In the genomic region with DNA sequence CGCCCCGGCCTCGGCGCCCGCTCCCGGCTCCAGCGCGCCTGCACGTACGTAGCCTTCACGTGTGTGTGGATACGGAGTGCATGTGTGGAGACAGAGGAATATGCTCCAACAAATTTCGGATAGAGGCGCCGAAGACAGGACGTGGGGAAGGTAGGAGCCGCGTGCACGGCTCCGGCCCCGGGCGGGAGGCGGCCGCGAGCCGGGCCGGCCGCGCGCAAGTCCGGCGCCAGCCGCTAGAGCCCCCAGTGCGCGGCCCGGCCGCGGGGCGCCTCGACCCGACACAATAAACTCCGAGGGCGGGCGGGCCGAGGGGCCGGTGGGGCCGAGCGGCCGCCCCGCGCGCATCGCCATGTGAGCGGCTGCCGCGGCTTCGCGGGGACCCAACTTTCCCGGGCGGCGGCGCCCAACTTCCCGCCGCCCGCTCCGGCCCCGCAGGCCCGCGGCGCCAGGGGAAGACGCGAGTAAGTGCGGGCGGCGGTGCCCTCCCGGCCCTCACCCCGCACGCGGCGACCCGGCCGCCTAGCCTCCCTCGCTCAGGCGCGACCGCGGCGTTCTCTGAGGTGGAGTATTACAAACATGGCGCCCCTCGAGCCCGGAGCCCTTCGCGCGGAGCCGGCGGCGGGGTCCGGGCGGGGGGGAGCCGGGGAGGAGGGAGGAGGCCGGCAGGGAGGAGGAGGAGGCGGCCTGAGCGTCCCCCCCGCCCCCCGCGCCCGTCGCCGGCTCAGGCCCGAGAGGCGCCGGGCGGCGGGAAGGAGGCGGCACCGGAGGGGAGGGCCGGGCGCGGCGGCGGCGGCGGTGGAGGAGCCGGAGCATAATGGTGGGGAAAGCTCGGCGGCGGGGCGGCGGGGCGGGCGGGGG, we compare ENCODE assay signal across 8 cellular contexts. TPM values are rescaled to one million over a fixed set of nuclear protein-coding genes. Genes with fewer than 3 reads are reported as not detected.
A peak's percentile ranks its signal among the peaks of the same experiment; 100 is the strongest.
DNase-seq lines count a peak whose midpoint lies in the region; ATAC-seq and TF ChIP-seq lines count a peak whose summit lies in the region.

A gene (plus strand): TSS at position 713 of the 858 bp plus-strand sequence. CDS start 44,558 bp downstream, outside the sequence.

- no peaks in the 10 kb centered on the region for H3K36me3 ChIP-seq in fibroblast of lung (ENCODE audit: control insufficient read depth, insufficient read depth, low read length)

- H3K27ac Mint-ChIP-seq in natural killer cell treated with Interleukin-12 subunit alpha and Interleukin-12 subunit beta and Interleukin-15 and Interleukin-18, amount 100 ng/mL, for 72 hours: peak within 1 kb of the TSS; percentile 73 to 87
- peak within 1 kb of the TSS; percentile 94 for H3K27ac Mint-ChIP-seq in stimulated activated naive CD8-positive, alpha-beta T cell treated with anti-CD3 and anti-CD28 coated beads, Interleukin-15, Interleukin-2, amounts not matched to agents 100 ng/mL and 50 ng/mL, for 24 hours

- H3K9me3 Mint-ChIP-seq in natural killer cell treated with Interleukin-12 subunit alpha and Interleukin-12 subunit beta and Interleukin-15 and Interleukin-18, amount 100 ng/mL, for 72 hours: no peaks in the 10 kb centered on the region
- no peaks in the 10 kb centered on the region for H3K9me3 Mint-ChIP-seq in stimulated activated naive CD8-positive, alpha-beta T cell treated with anti-CD3 and anti-CD28 coated beads, Interleukin-15, Interleukin-2, amounts not matched to agents 100 ng/mL and 50 ng/mL, for 24 hours

- peak within 1 kb of the TSS; percentile 99 for H3K4me2 ChIP-seq in fibroblast of lung (ENCODE audit: extremely low read depth, insufficient read depth, low read length)

- peak within 1 kb of the TSS; percentile 89 for H3K9ac ChIP-seq in fibroblast of lung (ENCODE audit: insufficient read depth, low read length)

- no peak for TF ChIP-seq CTCF in fibroblast of lung (conservative IDR thresholded peaks at IDR 0.05 in 1 of 2, IDR thresholded peaks at IDR 0.05 in 1 of 2; ENCODE audit: low read depth in 1 of 2, low read length in 2 of 2)

- H3K36me3 Mint-ChIP-seq in natural killer cell treated with Interleukin-12 subunit alpha and Interleukin-12 subunit beta and Interleukin-15 and Interleukin-18, amount 100 ng/mL, for 72 hours: no peaks in the 10 kb centered on the region
- no peaks in the 10 kb centered on the region for H3K36me3 Mint-ChIP-seq in stimulated activated naive CD8-positive, alpha-beta T cell treated with anti-CD3 and anti-CD28 coated beads, Interleukin-15, Interleukin-2, amounts not matched to agents 100 ng/mL and 50 ng/mL, for 24 hours (ENCODE audit: low read depth)

- peak within 1 kb of the TSS; percentile 87 for H3K4me3 Mint-ChIP-seq in natural killer cell treated with Interleukin-12 subunit alpha and Interleukin-12 subunit beta and Interleukin-15 and Interleukin-18, amount 100 ng/mL, for 72 hours
- peak within 1 kb of the TSS; percentile 91 for H3K4me3 Mint-ChIP-seq in stimulated activated naive CD8-positive, alpha-beta T cell treated with anti-CD3 and anti-CD28 coated beads, Interleukin-15, Interleukin-2, amounts not matched to agents 100 ng/mL and 50 ng/mL, for 24 hours

- H3K4me1 Mint-ChIP-seq in natural killer cell treated with Interleukin-12 subunit alpha and Interleukin-12 subunit beta and Interleukin-15 and Interleukin-18, amount 100 ng/mL, for 72 hours (ENCODE audit: low read depth in 2 of 2): peaks cover 22 to 26% of the 10 kb centered on the region in 2 donors
- H3K4me1 Mint-ChIP-seq in stimulated activated naive CD8-positive, alpha-beta T cell treated with anti-CD3 and anti-CD28 coated beads, Interleukin-15, Interleukin-2, amounts not matched to agents 100 ng/mL and 50 ng/mL, for 24 hours (ENCODE audit: low read depth): peaks cover 41% of the 10 kb centered on the region

- H3K4me1 ChIP-seq in fibroblast of lung (ENCODE audit: control insufficient read depth, extremely low read depth, insufficient read depth, low read length): peaks cover 21% of the 10 kb centered on the region

- H3K9me3 ChIP-seq in fibroblast of lung (ENCODE audit: control insufficient read depth, insufficient read depth, low read depth, low read length): no peaks in the 10 kb centered on the region

- H3K27ac ChIP-seq in fibroblast of lung (ENCODE audit: insufficient read depth, low read length): peak within 1 kb of the TSS; percentile 92

- ATAC-seq in HG02852 (IDR thresholded peaks at IDR 0.05; ENCODE audit: unreplicated experiment): peak; percentile 49
- ATAC-seq in natural killer cell treated with Interleukin-12 subunit alpha and Interleukin-12 subunit beta and Interleukin-15 and Interleukin-18, amount 100 ng/mL, for 72 hours: peak; percentile 78 to 83

- H3K79me2 ChIP-seq in fibroblast of lung (ENCODE audit: control insufficient read depth, insufficient read depth, low read length): peaks cover 46% of the 10 kb centered on the region

- H4K20me1 ChIP-seq in fibroblast of lung (ENCODE audit: control insufficient read depth, extremely low read depth, insufficient read depth, low read length): peaks cover 5% of the 10 kb centered on the region

- H3K27me3 ChIP-seq in fibroblast of lung (ENCODE audit: control insufficient read depth, insufficient read depth, low read length): no peaks in the 10 kb centered on the region

- H3K27me3 Mint-ChIP-seq in natural killer cell treated with Interleukin-12 subunit alpha and Interleukin-12 subunit beta and Interleukin-15 and Interleukin-18, amount 100 ng/mL, for 72 hours: no peaks in the 10 kb centered on the region
- H3K27me3 Mint-ChIP-seq in stimulated activated naive CD8-positive, alpha-beta T cell treated with anti-CD3 and anti-CD28 coated beads, Interleukin-15, Interleukin-2, amounts not matched to agents 100 ng/mL and 50 ng/mL, for 24 hours: no peaks in the 10 kb centered on the region

- peak; percentile 64 for DNase-seq in NCI-H82 (lab: John Stamatoyannopoulos, UW)
- no peak for DNase-seq in NCI-H82 treated with DMSO at 0.1 percent for 48 hours (lab: John Stamatoyannopoulos, UW; ENCODE audit: unreplicated experiment)
- DNase-seq in NOMO-1 treated with DMSO at 0.1 percent for 48 hours (lab: John Stamatoyannopoulos, UW; ENCODE audit: unreplicated experiment): peak; percentile 35
- peak; percentile 37 to 55 for DNase-seq in activated T-helper 1 cell treated with anti-CD3 and anti-CD28 coated beads, Interleukin-2, amount 50 U/mL, for 16 hours (ENCODE audit: low read depth in 1 of 2, low spot score in 1 of 2)
- DNase-seq in fibroblast of lung (ENCODE audit: low read depth in 2 of 2): peak; percentile 64 to 66
- peak; percentile 64 for DNase-seq in natural killer cell treated with Interleukin-12 subunit alpha and Interleukin-12 subunit beta and Interleukin-15 and Interleukin-18, amount 100 ng/mL, for 72 hours (ENCODE audit: low spot score)

- peak within 1 kb of the TSS; percentile 86 for H2AFZ ChIP-seq in fibroblast of lung (ENCODE audit: low read length)

- H3K4me3 ChIP-seq in fibroblast of lung (replicated peaks in 1 of 4; ENCODE audit: control extremely low read depth in 1 of 4, insufficient read depth in 1 of 4, low read depth in 3 of 4, low read length in 4 of 4): peak within 1 kb of the TSS; percentile 85 to 95 (median 89)

RNA-seq across cellular contexts. Expression of the gene that starts here (rescaled TPM):
- total RNA-seq in fibroblast of lung: 57.0 and 57.5 TPM in 2 replicates
- polyA plus RNA-seq in fibroblast of lung: 60.6 and 68.4 TPM in 2 replicates
- 40.7 and 47.9 TPM in 2 replicates for polyA plus RNA-seq in fibroblast of lung (2012)
- polyA minus RNA-seq in fibroblast of lung (ENCODE audit: low replicate concordance): 7.1 and 11.3 TPM in 2 replicates
- total RNA-seq in natural killer cell treated with Interleukin-12 subunit alpha and Interleukin-12 subunit beta and Interleukin-15 and Interleukin-18, amount 100 ng/mL, for 72 hours: 10 to 100 TPM; 21.4 to 30.0 TPM
